Comparison of ENCODE assay signal across 8 cellular contexts in the genomic region with DNA sequence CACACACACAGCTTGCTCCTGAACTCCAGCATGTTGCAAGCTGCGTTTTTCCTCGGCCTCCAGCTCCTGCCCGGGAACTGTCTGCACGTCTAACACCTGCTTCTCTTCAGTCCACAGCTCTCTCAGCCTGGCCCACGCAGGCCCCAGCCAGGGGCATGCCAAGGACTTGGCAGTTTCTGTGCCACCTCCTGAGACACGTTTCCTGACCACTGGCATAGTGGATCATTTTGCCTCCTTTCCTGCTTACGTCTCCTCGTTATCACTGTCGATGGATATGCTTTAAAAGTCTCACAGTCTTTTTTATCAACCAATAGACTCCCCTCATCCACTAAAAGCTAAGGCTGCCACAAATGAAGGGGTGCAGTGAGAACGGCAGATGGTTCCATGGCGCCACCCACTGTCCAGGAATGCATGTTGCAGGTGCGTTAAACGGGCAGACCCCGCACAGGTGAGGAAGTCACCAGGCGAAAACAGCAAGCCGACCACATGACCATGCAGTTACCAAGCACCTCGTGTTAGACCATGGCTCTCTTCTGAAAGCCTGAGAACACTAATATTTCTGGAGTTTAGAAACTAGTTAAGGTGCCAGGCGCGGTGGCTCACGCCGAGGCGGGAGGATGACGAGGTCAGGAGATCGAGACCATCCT. TPM values are rescaled to one million over a fixed set of nuclear protein-coding genes. Genes with fewer than 3 reads are reported as not detected.
DNase-seq lines count a peak whose midpoint lies in the region; ATAC-seq and TF ChIP-seq lines count a peak whose summit lies in the region.

No MANE protein-coding gene starts in this region.

- H3K36me3 ChIP-seq in mammary epithelial cell (ENCODE audit: insufficient read depth, low read length) = peaks cover 2% of the 10 kb centered on the region
- H3K36me3 ChIP-seq in left lung = peaks cover 0 to 16% of the 10 kb centered on the region in 2 donors

- H3K4me3 ChIP-seq in mammary epithelial cell (replicated peaks in 1 of 3; ENCODE audit: insufficient read depth in 1 of 3, low read depth in 2 of 3, low read length in 3 of 3) = peak overlapping the region in 1 of 3 experiments; percentile 24
- H3K4me3 ChIP-seq in left lung = no peak overlapping the region

- H3K9me3 ChIP-seq in mammary epithelial cell (replicated peaks; ENCODE audit: insufficient read depth, low read length) (no peaks in the 10 kb centered on the region), left lung (no peaks in the 10 kb centered on the region)

- H3K27me3 Mint-ChIP-seq in activated B cell treated with CpG ODN at 0.5 μM for 24 hours = peaks cover 4% of the 10 kb centered on the region

- CTCF ChIA-PET in activated B cell treated with CpG ODN at 0.5 μM for 24 hours (lab: Charles Lee) (interaction anchor here (0.7 to 1.3 kb wide), 4 partner anchors 54 to 99 kb away, joined by 3 to 7 read pairs (median 6); a partner anchor contains a TSS), mammary epithelial cell (lab: Charles Lee; ENCODE audit: low non-redundant PET) (interaction anchor here (1.0 kb wide), 1 partner anchor 59 kb away, joined by 6 read pairs; no protein-coding TSS in a partner anchor)

- H2AFZ ChIP-seq in mammary epithelial cell (ENCODE audit: low read depth, low read length) = peak overlapping the region; percentile 52

- H3K4me1 ChIP-seq in mammary epithelial cell (ENCODE audit: insufficient read depth, low read length) = no peaks in the 10 kb centered on the region
- H3K4me1 ChIP-seq in left lung = no peaks in the 10 kb centered on the region

- H3K4me3 Mint-ChIP-seq in activated B cell treated with CpG ODN at 0.5 μM for 24 hours = no peak overlapping the region

- no peaks in the 10 kb centered on the region for H3K27me3 ChIP-seq in mammary epithelial cell (ENCODE audit: insufficient read depth, low read length)
- no peaks in the 10 kb centered on the region for H3K27me3 ChIP-seq in left lung

- ATAC-seq in activated B cell treated with CpG ODN at 0.5 μM for 24 hours (ENCODE audit: low read depth) (peak; percentile 69), left lung (peak; percentile 94), GM18517 (IDR thresholded peaks at IDR 0.05; ENCODE audit: unreplicated experiment) (no peak)

- peak; percentile 23 for DNase-seq in DMS153 (lab: John Stamatoyannopoulos, UW)
- DNase-seq in M059J (ENCODE audit: low read depth) = peak; percentile 13
- DNase-seq in activated B cell treated with CpG ODN at 0.5 μM for 24 hours = peak; percentile 32
- peak; percentile 46 for DNase-seq in mammary epithelial cell
- DNase-seq in left lung = peak in 1 of 2 donors; percentile 40
- peak in 2 of 3 donors; percentile 34 to 54 for DNase-seq in stimulated activated CD4-positive, alpha-beta T cell treated with anti-CD3 and anti-CD28 coated beads, TNF-alpha, amount 100 ng/mL, for 48 hours (ENCODE audit: low read depth in 3 of 3)
- no peak for DNase-seq in NOMO-1 treated with DMSO at 0.1 percent for 48 hours (lab: John Stamatoyannopoulos, UW; ENCODE audit: unreplicated experiment)

- in situ Hi-C loops in mammary epithelial cell (cut with MboI; ENCODE audit: low sequenced_read_pairs in 2 of 2) = loop anchor here (5.0 to 10.0 kb wide), 2 partner anchors 60 to 72 kb away; no protein-coding TSS in a partner anchor

- H3K27ac ChIP-seq in mammary epithelial cell (ENCODE audit: insufficient read depth, low read depth, low read length) (no peak overlapping the region), left lung (no peak overlapping the region)

- WGBS in mammary epithelial cell (ENCODE audit: low coverage, missing lambda C conversion rate) = 31% methylated on average over 24 of the region's 24 CpGs

- peak overlapping the region; percentile 28 for H3K4me2 ChIP-seq in mammary epithelial cell (ENCODE audit: insufficient read depth, low read depth, low read length)

- POLR2A ChIA-PET in activated B cell treated with CpG ODN at 0.5 μM for 24 hours (lab: Charles Lee) = no interaction called here

- H3K36me3 Mint-ChIP-seq in activated B cell treated with CpG ODN at 0.5 μM for 24 hours (ENCODE audit: low read depth) = peaks cover 13% of the 10 kb centered on the region

- H3K9me3 Mint-ChIP-seq in activated B cell treated with CpG ODN at 0.5 μM for 24 hours = no peaks in the 10 kb centered on the region

- intact Hi-C loops in activated B cell treated with CpG ODN at 0.5 μM for 24 hours (cut with micrococcal nuclease) (loop anchor here (1.0 to 2.0 kb wide), 3 partner anchors 60 to 98 kb away; no protein-coding TSS in a partner anchor), mammary epithelial cell (cut with micrococcal nuclease) (loop anchor here (1.0 to 5.0 kb wide), 5 partner anchors 59 to 206 kb away; a partner anchor contains a TSS), left lung (cut with DNase I) (no loop called here)

- dilution Hi-C loops in mammary epithelial cell (cut with HindIII; ENCODE audit: low sequenced_read_pairs) = no loop called here

- BruUV-seq in mammary epithelial cell (replicated peaks; lab: Mats Ljungman, UMichigan) = no TSS peak

- no peak for TF ChIP-seq CTCF in activated B cell treated with CpG ODN at 0.5 μM for 24 hours (IDR thresholded peaks at IDR 0.05)
- peak; percentile 91 to 92 for TF ChIP-seq CTCF in mammary epithelial cell (conservative IDR thresholded peaks at IDR 0.05 in 1 of 2, IDR thresholded peaks at IDR 0.05 in 1 of 2; ENCODE audit: extremely low read depth in 1 of 2, insufficient read depth in 1 of 2, low read depth in 1 of 2, low read length in 2 of 2)
- TF ChIP-seq CTCF in left lung (IDR thresholded peaks at IDR 0.05) = peak; percentile 29 to 56

- no peak overlapping the region for H3K27ac Mint-ChIP-seq in activated B cell treated with CpG ODN at 0.5 μM for 24 hours

- H4K20me1 ChIP-seq in mammary epithelial cell (ENCODE audit: insufficient read depth, low read length) = no peaks in the 10 kb centered on the region

- H3K4me1 Mint-ChIP-seq in activated B cell treated with CpG ODN at 0.5 μM for 24 hours = no peaks in the 10 kb centered on the region

- no peaks in the 10 kb centered on the region for H3K79me2 ChIP-seq in mammary epithelial cell (ENCODE audit: insufficient read depth, low read length)

- no peak overlapping the region for H3K9ac ChIP-seq in mammary epithelial cell (ENCODE audit: insufficient read depth, low read length)

RNA-seq across cellular contexts. Expression of a gene that starts 14.7 kb away (rescaled TPM):
- 12.3 and 16.5 TPM in 2 replicates for total RNA-seq in M059J (2014; rRNA removed; shearing (Covaris generic))
- total RNA-seq in activated B cell treated with CpG ODN at 0.5 μM for 24 hours = 0.27 TPM in 1 of 2 replicates, not detected in the other
- 10 to 100 TPM in 1 of 2 donors, 1 to 10 TPM in 1; 8.8 to 21.6 TPM for total RNA-seq in mammary epithelial cell
- polyA plus RNA-seq in mammary epithelial cell = 18.6 TPM
- 29.2 TPM for polyA minus RNA-seq in mammary epithelial cell
- 10 to 100 TPM; 21.8 to 34.1 TPM for total RNA-seq in left lung

RNA-seq across cellular contexts. Expression of a gene that starts 53.8 kb away (rescaled TPM):
- 33.5 and 37.8 TPM in 2 replicates for total RNA-seq in M059J (2014; rRNA removed; shearing (Covaris generic))
- total RNA-seq in activated B cell treated with CpG ODN at 0.5 μM for 24 hours (7.0 and 7.3 TPM in 2 replicates), mammary epithelial cell (10 to 100 TPM; 18.5 to 23.3 TPM), left lung (10 to 100 TPM; 15.3 to 18.0 TPM)
- 16.1 TPM for polyA plus RNA-seq in mammary epithelial cell
- polyA minus RNA-seq in mammary epithelial cell = 31.5 TPM

Comparison
In these comparisons a context has a peak if more than half of its experiments do, and no peak if none do; other contexts are left out.
1. intact Hi-C loops: an anchor here in activated B cell treated with CpG ODN at 0.5 μM for 24 hours (1.0 to 2.0 kb wide) and mammary epithelial cell (1.0 to 5.0 kb wide); none called in left lung.